Comparison of ENCODE assay signal across 13 cellular contexts in the genomic region with DNA sequence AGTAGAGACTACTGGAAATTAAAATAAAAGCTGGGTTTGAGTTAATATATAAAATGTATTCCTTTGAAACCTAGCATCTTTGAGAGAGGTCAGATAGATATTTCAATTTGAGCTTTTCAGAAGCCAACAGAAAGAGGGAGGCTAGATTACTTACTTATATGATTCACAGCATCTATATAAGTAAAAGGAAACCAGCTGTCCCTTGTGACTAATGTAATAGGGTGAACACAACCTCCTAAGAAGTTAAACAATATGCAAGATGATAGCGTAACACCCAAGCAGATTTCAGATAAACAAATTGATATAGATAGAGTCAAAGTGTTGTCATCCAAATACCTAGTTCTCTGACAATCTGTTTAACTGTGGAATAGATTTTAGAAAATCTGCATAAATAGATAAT.
"Had no signal": no experiment of that assay in that cellular context is flagged by ENCODE, and none has a peak within 500 bp of the region (broad histone marks: within the 10 kb centered on the region; RNA-seq: fewer than 3 reads in every experiment).

No MANE protein-coding gene starts in this region.

- H3K36me3 ChIP-seq: brain microvascular endothelial cell, right lobe of liver had no signal

- H3K4me1 ChIP-seq: foreskin keratinocyte, right lobe of liver had no signal

- FAIRE-seq: islet of Langerhans had no signal

- H3K9me3 ChIP-seq: right lobe of liver had no signal

- H3K27me3 ChIP-seq: brain microvascular endothelial cell, foreskin keratinocyte, right lobe of liver had no signal

- H3K27ac ChIP-seq: brain microvascular endothelial cell, foreskin keratinocyte, right lobe of liver had no signal

- H3K4me3 ChIP-seq: right lobe of liver had no signal

- DNase-seq: activated CD4-positive, alpha-beta T cell treated with anti-CD3 and anti-CD28 coated beads, Interleukin-2, amount 50 U/mL, for 1 hour; amygdala; brain microvascular endothelial cell; cerebellar nuclear complex; dermis blood vessel endothelial cell; erythroblast; foreskin keratinocyte; naive thymus-derived CD8-positive, alpha-beta T cell; right lobe of liver; stimulated activated CD4-positive, alpha-beta T cell treated with anti-CD3 and anti-CD28 coated beads, Interleukin-2, amount 100 ng/mL, for 24 hours; stimulated activated naive CD4-positive, alpha-beta T cell; trophoblast cell had no signal
